8 cellular contexts compared by ENCODE assay signal in the genomic region with DNA sequence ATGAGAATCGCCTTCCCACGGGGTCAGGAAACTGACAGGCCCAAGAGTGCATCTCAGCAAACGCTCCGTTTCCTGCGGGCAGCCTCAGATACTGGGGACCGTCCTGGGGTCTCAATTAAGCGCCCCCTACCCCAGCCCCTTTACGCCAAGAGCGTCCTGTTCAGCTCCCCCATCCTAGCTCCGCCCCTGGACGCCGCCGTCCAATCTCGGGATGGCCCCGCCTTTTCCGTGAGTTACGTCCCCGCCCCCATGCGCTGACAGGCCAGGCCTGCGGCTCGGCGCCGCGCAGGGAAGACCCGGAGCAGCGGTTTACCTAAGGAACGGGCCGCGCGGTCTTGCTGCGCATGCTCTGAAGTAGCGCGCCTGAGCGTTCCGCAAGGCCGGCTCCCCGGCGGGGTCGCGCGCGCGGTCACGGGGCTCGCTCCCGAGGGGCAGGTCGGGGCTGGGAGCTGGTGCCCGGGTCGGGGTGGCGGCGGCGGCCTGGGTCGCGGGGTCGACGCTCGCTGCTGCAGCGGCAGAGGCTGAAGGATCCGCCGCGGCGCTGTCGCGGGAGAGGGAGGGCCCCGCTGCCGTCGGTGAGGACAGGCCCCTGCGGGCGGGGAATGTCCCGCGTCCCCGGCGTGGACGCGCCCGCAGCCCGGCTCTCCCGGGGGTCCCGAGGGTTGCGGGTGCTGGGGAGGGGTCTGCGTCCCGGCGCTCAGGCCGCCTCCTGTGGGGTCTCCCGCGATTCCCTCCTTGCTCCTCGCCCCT. TPM values are rescaled to one million over a fixed set of nuclear protein-coding genes. Genes with fewer than 3 reads are reported as not detected.
DNase-seq lines count a peak whose midpoint lies in the region; ATAC-seq and TF ChIP-seq lines count a peak whose summit lies in the region.

A gene with protein sequence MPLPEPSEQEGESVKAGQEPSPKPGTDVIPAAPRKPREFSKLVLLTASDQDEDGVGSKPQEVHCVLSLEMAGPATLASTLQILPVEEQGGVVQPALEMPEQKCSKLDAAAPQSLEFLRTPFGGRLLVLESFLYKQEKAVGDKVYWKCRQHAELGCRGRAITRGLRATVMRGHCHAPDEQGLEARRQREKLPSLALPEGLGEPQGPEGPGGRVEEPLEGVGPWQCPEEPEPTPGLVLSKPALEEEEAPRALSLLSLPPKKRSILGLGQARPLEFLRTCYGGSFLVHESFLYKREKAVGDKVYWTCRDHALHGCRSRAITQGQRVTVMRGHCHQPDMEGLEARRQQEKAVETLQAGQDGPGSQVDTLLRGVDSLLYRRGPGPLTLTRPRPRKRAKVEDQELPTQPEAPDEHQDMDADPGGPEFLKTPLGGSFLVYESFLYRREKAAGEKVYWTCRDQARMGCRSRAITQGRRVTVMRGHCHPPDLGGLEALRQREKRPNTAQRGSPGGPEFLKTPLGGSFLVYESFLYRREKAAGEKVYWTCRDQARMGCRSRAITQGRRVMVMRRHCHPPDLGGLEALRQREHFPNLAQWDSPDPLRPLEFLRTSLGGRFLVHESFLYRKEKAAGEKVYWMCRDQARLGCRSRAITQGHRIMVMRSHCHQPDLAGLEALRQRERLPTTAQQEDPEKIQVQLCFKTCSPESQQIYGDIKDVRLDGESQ (plus strand): TSS at position 352 of the 750 bp plus-strand sequence. CDS start 17,755 bp downstream, outside the sequence.

- intact Hi-C loops in activated naive CD4-positive, alpha-beta T cell treated with anti-CD3 and anti-CD28 coated beads for 36 hours (cut with micrococcal nuclease) = loop anchor here (1.0 to 10.0 kb wide), 5 partner anchors 7 to 243 kb away; no protein-coding TSS in a partner anchor

- no peak within 1 kb of the TSS for H2BK12ac ChIP-seq in neuronal stem cell (ENCODE audit: low read length)

- peak within 1 kb of the TSS; percentile 89 for H3K23ac ChIP-seq in neuronal stem cell (ENCODE audit: low read depth, low read length, poor library complexity)

- H3K9ac ChIP-seq in neuronal stem cell (ENCODE audit: low read depth, low read length, poor library complexity) (peak within 1 kb of the TSS; percentile 88), subcutaneous abdominal adipose tissue (ENCODE audit: low read length in 5 of 5) (peak within 1 kb of the TSS; percentile 3 to 88 (median 71))

- no peak within 1 kb of the TSS for H2BK120ac ChIP-seq in neuronal stem cell (ENCODE audit: low read depth, low read length)

- H3K14ac ChIP-seq in neuronal stem cell (ENCODE audit: low read length) = peak within 1 kb of the TSS; percentile 56

- peak within 1 kb of the TSS; percentile 26 for H2BK15ac ChIP-seq in neuronal stem cell (ENCODE audit: low read length)

- peak within 1 kb of the TSS; percentile 91 for H3K18ac ChIP-seq in neuronal stem cell (ENCODE audit: low read length)

- peak within 1 kb of the TSS; percentile 95 for H2AFZ ChIP-seq in neuronal stem cell (ENCODE audit: low read length)

- H3K4me3 ChIP-seq in NB4 (ENCODE audit: low read depth, low read length) (peak within 1 kb of the TSS; percentile 71), neuronal stem cell (ENCODE audit: low read length in 2 of 2) (peak within 1 kb of the TSS; percentile 72 to 92), subcutaneous abdominal adipose tissue (ENCODE audit: low read depth in 1 of 5, low read length in 5 of 5) (peak within 1 kb of the TSS; percentile 78 to 92 (median 86))

- ATAC-seq in HG02571 (IDR thresholded peaks at IDR 0.05; ENCODE audit: unreplicated experiment) = peak; percentile 90

- peaks cover 2% of the 10 kb centered on the region for H3K79me1 ChIP-seq in neuronal stem cell (ENCODE audit: low read depth, low read length)

- no peak within 1 kb of the TSS for H4K8ac ChIP-seq in neuronal stem cell (ENCODE audit: low read depth, low read length)

- H3K27ac ChIP-seq in neuronal stem cell (replicated peaks; ENCODE audit: low read length) = no peak within 1 kb of the TSS
- H3K27ac ChIP-seq in subcutaneous abdominal adipose tissue (ENCODE audit: low read depth, low read length) = peak within 1 kb of the TSS; percentile 65

- H3K4me3 Mint-ChIP-seq in activated naive CD4-positive, alpha-beta T cell treated with anti-CD3 and anti-CD28 coated beads for 36 hours = peak within 1 kb of the TSS; percentile 88

- H4K91ac ChIP-seq in neuronal stem cell (ENCODE audit: low read depth, low read length, poor library complexity) = no peak within 1 kb of the TSS

- WGBS in neuronal stem cell (ENCODE audit: extremely low coverage in 2 of 2, insufficient read length in 2 of 2, insufficient replicate concordance in 1 of 2), 2 donors = no CpG with 5 or more reads among the region's 87 CpGs

- peaks cover 0 to 2% of the 10 kb centered on the region in 2 donors for H3K9me3 ChIP-seq in neuronal stem cell (replicated peaks in 1 of 2; ENCODE audit: control insufficient read depth in 2 of 2, insufficient read depth in 1 of 2, low read depth in 1 of 2, low read length in 2 of 2)
- H3K9me3 ChIP-seq in subcutaneous abdominal adipose tissue (ENCODE audit: control insufficient read depth in 5 of 5, low read length in 5 of 5) = no peaks in the 10 kb centered on the region

- CTCF ChIA-PET in activated naive CD4-positive, alpha-beta T cell treated with anti-CD3 and anti-CD28 coated beads for 36 hours (lab: Charles Lee) = interaction anchor here (0.5 to 3.3 kb wide), 11 partner anchors 9 to 91 kb away, joined by 3 to 9 read pairs (median 4); a partner anchor contains a TSS

- peak within 1 kb of the TSS; percentile 84 for H3K4me2 ChIP-seq in neuronal stem cell (ENCODE audit: insufficient read depth, low read length, poor library complexity, severe bottlenecking)

- no peak within 1 kb of the TSS for H2AK5ac ChIP-seq in neuronal stem cell (ENCODE audit: low read depth, low read length)

- DNase-seq in GM04504 (ENCODE audit: low read depth) (peak; percentile 92), NB4 (ENCODE audit: low read depth) (peak; percentile 98), SK-N-DZ (ENCODE audit: low spot score) (peak; percentile 96), foreskin melanocyte (peak; percentile 94), neuronal stem cell (ENCODE audit: low spot score) (peak; percentile 98)
- peak; percentile 100 for DNase-seq in activated naive CD4-positive, alpha-beta T cell treated with anti-CD3 and anti-CD28 coated beads for 36 hours

- TF ChIP-seq POLR2A in NB4 (IDR thresholded peaks at IDR 0.05; ENCODE audit: extremely low read depth, insufficient read length) = peak; percentile 39

- no peaks in the 10 kb centered on the region for H3K9me3 Mint-ChIP-seq in activated naive CD4-positive, alpha-beta T cell treated with anti-CD3 and anti-CD28 coated beads for 36 hours

- no peak within 1 kb of the TSS for H3K4ac ChIP-seq in neuronal stem cell (ENCODE audit: low read length)

- no peaks in the 10 kb centered on the region for H3K27me3 Mint-ChIP-seq in activated naive CD4-positive, alpha-beta T cell treated with anti-CD3 and anti-CD28 coated beads for 36 hours (ENCODE audit: low read depth)

- H3K36me3 ChIP-seq in neuronal stem cell (replicated peaks in 1 of 2; ENCODE audit: control insufficient read depth in 2 of 2, insufficient read depth in 2 of 2, low read length in 2 of 2) (peaks cover 0 to 19% of the 10 kb centered on the region in 2 donors), subcutaneous abdominal adipose tissue (ENCODE audit: control insufficient read depth in 5 of 5, insufficient read depth in 5 of 5, low read length in 5 of 5) (peaks cover 0 to 19% (median 12%) of the 10 kb centered on the region in 5 donors)

- peaks cover 27% of the 10 kb centered on the region for H3K4me1 Mint-ChIP-seq in activated naive CD4-positive, alpha-beta T cell treated with anti-CD3 and anti-CD28 coated beads for 36 hours (ENCODE audit: low read depth)

- H3K36me3 Mint-ChIP-seq in activated naive CD4-positive, alpha-beta T cell treated with anti-CD3 and anti-CD28 coated beads for 36 hours (ENCODE audit: low read depth) = peaks cover 7% of the 10 kb centered on the region

- no peak within 1 kb of the TSS for H2BK5ac ChIP-seq in neuronal stem cell (ENCODE audit: low read length)

- H3K27me3 ChIP-seq in neuronal stem cell (ENCODE audit: control insufficient read depth in 3 of 3, insufficient read depth in 3 of 3, low read depth in 1 of 3, low read length in 3 of 3) (peaks cover 0 to 14% (median 2%) of the 10 kb centered on the region in 3 experiments), subcutaneous abdominal adipose tissue (ENCODE audit: control insufficient read depth in 5 of 5, insufficient read depth in 4 of 5, low read length in 5 of 5) (no peaks in the 10 kb centered on the region)

- H3K27ac Mint-ChIP-seq in activated naive CD4-positive, alpha-beta T cell treated with anti-CD3 and anti-CD28 coated beads for 36 hours = peak within 1 kb of the TSS; percentile 79

- H3K4me1 ChIP-seq in neuronal stem cell (ENCODE audit: control insufficient read depth in 2 of 2, insufficient read depth in 1 of 2, low read depth in 1 of 2, low read length in 2 of 2) (peaks cover 5 to 7% of the 10 kb centered on the region in 2 donors), subcutaneous abdominal adipose tissue (ENCODE audit: control insufficient read depth in 5 of 5, insufficient read depth in 5 of 5, low read length in 5 of 5) (peaks cover 0 to 22% (median 16%) of the 10 kb centered on the region in 5 donors)

- no peak for TF ChIP-seq CTCF in NB4 (IDR thresholded peaks at IDR 0.05; ENCODE audit: low read depth, low read length)

RNA-seq across cellular contexts. Expression of the gene that starts here (rescaled TPM):
- polyA plus RNA-seq in SK-N-DZ (2014; cell fraction: cytosol; rRNA removed) = 8.9 and 24.9 TPM in 2 replicates
- 16.2 and 22.0 TPM in 2 replicates for polyA plus RNA-seq in SK-N-DZ (2014; cell fraction: nucleus; rRNA removed)
- total RNA-seq in activated naive CD4-positive, alpha-beta T cell treated with anti-CD3 and anti-CD28 coated beads for 36 hours = 10 to 100 TPM; 33.5 to 35.4 TPM
- polyA plus RNA-seq in neuronal stem cell (2013, experiment 1 of 2) = 8.3 TPM
- 8.3 TPM for polyA plus RNA-seq in neuronal stem cell (2013, experiment 2 of 2)
